In the genomic region with DNA sequence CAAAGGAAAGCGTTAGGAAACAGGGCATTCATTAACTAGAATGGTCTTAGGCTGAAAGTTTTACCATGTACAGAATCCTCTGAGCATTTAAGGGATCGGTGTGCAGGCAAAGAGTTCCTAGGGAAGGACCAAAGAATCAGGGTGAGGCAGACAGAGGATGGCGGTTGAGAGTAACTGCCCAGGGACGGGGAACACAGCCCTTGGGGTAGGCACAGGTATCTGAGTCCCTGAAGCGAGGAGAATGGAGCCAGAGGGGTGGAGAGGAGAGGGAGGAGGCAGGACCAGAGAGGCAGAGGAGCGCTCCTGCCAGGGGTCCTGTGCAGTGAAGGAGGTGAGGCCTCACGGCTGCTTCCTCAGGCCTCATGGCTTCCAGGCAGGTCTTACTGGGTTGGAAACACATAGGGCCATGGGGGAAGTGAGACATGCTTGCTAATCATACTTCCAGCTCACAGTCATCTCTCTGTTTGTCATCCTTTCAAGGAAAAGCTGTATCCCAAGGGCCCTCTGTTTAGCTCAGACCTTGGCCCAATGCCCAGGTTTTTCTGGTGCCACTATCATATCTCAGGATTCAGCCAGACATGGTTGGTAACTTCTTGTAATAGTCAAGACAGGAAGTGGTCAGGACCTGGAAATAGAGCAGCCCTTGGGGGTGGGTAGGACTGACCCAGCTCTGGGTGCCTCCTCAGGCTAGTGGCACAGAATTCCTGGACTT, we compare ENCODE assay signal across 8 cellular contexts. TPM values are rescaled to one million over a fixed set of nuclear protein-coding genes. Genes with fewer than 3 reads are reported as not detected.
DNase-seq lines count a peak whose midpoint lies in the region; ATAC-seq, FAIRE-seq and TF ChIP-seq lines count a peak whose summit lies in the region.

No MANE protein-coding gene starts in this region.

- intact Hi-C loops in ascending aorta (cut with DNase I), result loop anchor here (1.0 to 2.0 kb wide), 3 partner anchors 13 to 39 kb away; a partner anchor contains a TSS

- H3K27ac Mint-ChIP-seq in stimulated activated naive CD8-positive, alpha-beta T cell treated with anti-CD3 and anti-CD28 coated beads, Interleukin-15, Interleukin-2, amounts not matched to agents 100 ng/mL and 50 ng/mL, for 24 hours, result peak overlapping the region; percentile 9

- H2AFZ ChIP-seq in keratinocyte (ENCODE audit: control insufficient read depth, low read length), result peak overlapping the region; percentile 55

- ATAC-seq in GM18519 (IDR thresholded peaks at IDR 0.05; ENCODE audit: low FRiP score, unreplicated experiment), result no peak
- ATAC-seq in HG02610 (IDR thresholded peaks at IDR 0.05; ENCODE audit: unreplicated experiment), result no peak

- H3K36me3 Mint-ChIP-seq in stimulated activated naive CD8-positive, alpha-beta T cell treated with anti-CD3 and anti-CD28 coated beads, Interleukin-15, Interleukin-2, amounts not matched to agents 100 ng/mL and 50 ng/mL, for 24 hours (ENCODE audit: low read depth), result no peaks in the 10 kb centered on the region

- H3K4me2 ChIP-seq in keratinocyte (ENCODE audit: control insufficient read depth, extremely low read depth, insufficient read depth, low read depth, low read length), result peak overlapping the region; percentile 31

- H3K4me3 ChIP-seq in ascending aorta, result no peak overlapping the region
- no peak overlapping the region for H3K4me3 ChIP-seq in keratinocyte (ENCODE audit: control insufficient read depth in 2 of 3, extremely low read depth in 1 of 3, insufficient read depth in 2 of 3, low read depth in 1 of 3, low read length in 3 of 3)

- no peak overlapping the region for H3K9ac ChIP-seq in keratinocyte (ENCODE audit: control insufficient read depth, extremely low read depth, insufficient read depth, low read length)

- dilution Hi-C loops in keratinocyte (cut with MboI; ENCODE audit: extremely low pct_ligation_motif_present, low sequenced_read_pairs), result no loop called here

- TF ChIP-seq CTCF in ascending aorta (IDR thresholded peaks at IDR 0.05), result no peak
- TF ChIP-seq CTCF in keratinocyte (optimal IDR thresholded peaks at IDR 0.05 in 1 of 3, IDR thresholded peaks at IDR 0.05 in 1 of 3, conservative IDR thresholded peaks at IDR 0.05 in 1 of 3; ENCODE audit: extremely low read depth in 1 of 3, insufficient read depth in 2 of 3, low read length in 3 of 3), result no peak
- TF ChIP-seq CTCF in GM20000 (IDR thresholded peaks at IDR 0.05; ENCODE audit: extremely low read depth, missing control alignments), result no peak

- H3K36me3 ChIP-seq in ascending aorta (no peaks in the 10 kb centered on the region), keratinocyte (ENCODE audit: control insufficient read depth in 2 of 2, extremely low read depth in 1 of 2, insufficient read depth in 2 of 2, low read length in 2 of 2) (no peaks in the 10 kb centered on the region)

- no peaks in the 10 kb centered on the region for H3K27me3 Mint-ChIP-seq in stimulated activated naive CD8-positive, alpha-beta T cell treated with anti-CD3 and anti-CD28 coated beads, Interleukin-15, Interleukin-2, amounts not matched to agents 100 ng/mL and 50 ng/mL, for 24 hours

- no peaks in the 10 kb centered on the region for H4K20me1 ChIP-seq in keratinocyte (ENCODE audit: control insufficient read depth, extremely low read depth, insufficient read depth, low read length)

- H3K9me3 Mint-ChIP-seq in stimulated activated naive CD8-positive, alpha-beta T cell treated with anti-CD3 and anti-CD28 coated beads, Interleukin-15, Interleukin-2, amounts not matched to agents 100 ng/mL and 50 ng/mL, for 24 hours, result no peaks in the 10 kb centered on the region

- H3K4me1 Mint-ChIP-seq in stimulated activated naive CD8-positive, alpha-beta T cell treated with anti-CD3 and anti-CD28 coated beads, Interleukin-15, Interleukin-2, amounts not matched to agents 100 ng/mL and 50 ng/mL, for 24 hours (ENCODE audit: low read depth), result peaks cover 10% of the 10 kb centered on the region

- no peaks in the 10 kb centered on the region for H3K27me3 ChIP-seq in ascending aorta
- H3K27me3 ChIP-seq in keratinocyte (ENCODE audit: control insufficient read depth, extremely low read depth, insufficient read depth, low read length), result peaks cover 3% of the 10 kb centered on the region

- H3K27ac ChIP-seq in ascending aorta (peak overlapping the region; percentile 95), keratinocyte (ENCODE audit: control insufficient read depth, insufficient read depth, low read length) (no peak overlapping the region)

- FAIRE-seq in keratinocyte (lab: Jason Lieb, UNC), result peak; percentile 97

- DNase-seq in G401 (ENCODE audit: low spot score) (peak; percentile 5), NCI-H128 (lab: John Stamatoyannopoulos, UW; ENCODE audit: unreplicated experiment) (peak; percentile 5), ascending aorta (ENCODE audit: low spot score in 2 of 2) (peak; percentile 82 to 98), keratinocyte (ENCODE audit: low read depth, low spot score) (peak; percentile 83), GM20000 (ENCODE audit: low spot score) (no peak)

- no peak overlapping the region for H3K4me3 Mint-ChIP-seq in stimulated activated naive CD8-positive, alpha-beta T cell treated with anti-CD3 and anti-CD28 coated beads, Interleukin-15, Interleukin-2, amounts not matched to agents 100 ng/mL and 50 ng/mL, for 24 hours

- H3K9me1 ChIP-seq in keratinocyte (ENCODE audit: control insufficient read depth, extremely low read depth, insufficient read depth, low read length), result no peaks in the 10 kb centered on the region

- H3K9me3 ChIP-seq in ascending aorta (no peaks in the 10 kb centered on the region), keratinocyte (ENCODE audit: control insufficient read depth, low read depth, low read length) (peaks cover 3% of the 10 kb centered on the region)

- H3K79me2 ChIP-seq in keratinocyte (ENCODE audit: control insufficient read depth, insufficient read depth, low read length), result no peaks in the 10 kb centered on the region

- in situ Hi-C loops in G401 (cut with HindIII; ENCODE audit: low sequenced_read_pairs), result no loop called here

- H3K4me1 ChIP-seq in ascending aorta, result peaks cover 0 to 19% of the 10 kb centered on the region in 2 donors
- peaks cover 16% of the 10 kb centered on the region for H3K4me1 ChIP-seq in keratinocyte (ENCODE audit: control insufficient read depth, extremely low read depth, insufficient read depth, low read length)

RNA-seq across cellular contexts. Expression of a gene that starts 13.8 kb away (rescaled TPM):
- total RNA-seq in G401 (2014; rRNA removed; shearing (Covaris generic)), result not detected in 2 replicates
- 71.3 TPM for total RNA-seq in ascending aorta
- not detected in 3 replicates for polyA plus RNA-seq in keratinocyte
- polyA plus RNA-seq in keratinocyte (2011; ENCODE audit: low read depth), result not detected
- not detected in 2 replicates for polyA plus RNA-seq in keratinocyte (2011; cell fraction: cytosol; rRNA removed)
- 0.21 TPM in 1 of 2 replicates, not detected in the other for polyA plus RNA-seq in keratinocyte (2011; cell fraction: nucleus; rRNA removed)
- not detected in 2 replicates for polyA plus RNA-seq in keratinocyte (2012; ENCODE audit: low replicate concordance)
- polyA minus RNA-seq in keratinocyte, result not detected in 3 replicates
- not detected for polyA minus RNA-seq in keratinocyte (2011; cell fraction: cytosol; rRNA and poly(A)+ RNA removed)
- 0.63 TPM in 1 of 2 replicates, not detected in the other for polyA minus RNA-seq in keratinocyte (2011; cell fraction: nucleus; rRNA and poly(A)+ RNA removed)

RNA-seq across cellular contexts. Expression of a gene that starts 30.7 kb away (rescaled TPM):
- not detected in 2 replicates for total RNA-seq in G401 (2014; rRNA removed; shearing (Covaris generic))
- not detected for total RNA-seq in ascending aorta
- polyA plus RNA-seq in keratinocyte, result not detected in 3 replicates
- not detected for polyA plus RNA-seq in keratinocyte (2011; ENCODE audit: low read depth)
- not detected in 2 replicates for polyA plus RNA-seq in keratinocyte (2011; cell fraction: cytosol; rRNA removed)
- not detected in 2 replicates for polyA plus RNA-seq in keratinocyte (2011; cell fraction: nucleus; rRNA removed)
- polyA plus RNA-seq in keratinocyte (2012; ENCODE audit: low replicate concordance), result not detected in 2 replicates
- not detected in 3 replicates for polyA minus RNA-seq in keratinocyte
- not detected for polyA minus RNA-seq in keratinocyte (2011; cell fraction: cytosol; rRNA and poly(A)+ RNA removed)
- not detected in 2 replicates for polyA minus RNA-seq in keratinocyte (2011; cell fraction: nucleus; rRNA and poly(A)+ RNA removed)

RNA-seq across cellular contexts. Expression of a gene that starts 50.7 kb away (rescaled TPM):
- total RNA-seq in G401 (2014; rRNA removed; shearing (Covaris generic)), result 59.3 and 103 TPM in 2 replicates
- 112 TPM for total RNA-seq in ascending aorta
- 70.8 to 95.6 TPM (median 94.0 TPM) in 3 replicates for polyA plus RNA-seq in keratinocyte
- polyA plus RNA-seq in keratinocyte (2011; ENCODE audit: low read depth), result 15.4 TPM
- polyA plus RNA-seq in keratinocyte (2011; cell fraction: cytosol; rRNA removed), result 48.6 and 93.0 TPM in 2 replicates
- polyA plus RNA-seq in keratinocyte (2011; cell fraction: nucleus; rRNA removed), result 70.8 TPM in 2 replicates
- polyA plus RNA-seq in keratinocyte (2012; ENCODE audit: low replicate concordance), result 25.2 and 74.5 TPM in 2 replicates
- 81.4 to 257 TPM (median 172 TPM) in 3 replicates for polyA minus RNA-seq in keratinocyte
- 87.5 TPM for polyA minus RNA-seq in keratinocyte (2011; cell fraction: cytosol; rRNA and poly(A)+ RNA removed)
- 45.7 and 98.0 TPM in 2 replicates for polyA minus RNA-seq in keratinocyte (2011; cell fraction: nucleus; rRNA and poly(A)+ RNA removed)

Comparison
In these comparisons a context has a peak if more than half of its experiments do, and no peak if none do; other contexts are left out.
1. RNA of a gene that starts 13.8 kb away (total RNA-seq): 71.3 TPM in ascending aorta (single experiment); not detected in G401; every median in the first group is over 10 times any median in the second.